ENCODE assay signal across 22 cellular contexts in the genomic region with DNA sequence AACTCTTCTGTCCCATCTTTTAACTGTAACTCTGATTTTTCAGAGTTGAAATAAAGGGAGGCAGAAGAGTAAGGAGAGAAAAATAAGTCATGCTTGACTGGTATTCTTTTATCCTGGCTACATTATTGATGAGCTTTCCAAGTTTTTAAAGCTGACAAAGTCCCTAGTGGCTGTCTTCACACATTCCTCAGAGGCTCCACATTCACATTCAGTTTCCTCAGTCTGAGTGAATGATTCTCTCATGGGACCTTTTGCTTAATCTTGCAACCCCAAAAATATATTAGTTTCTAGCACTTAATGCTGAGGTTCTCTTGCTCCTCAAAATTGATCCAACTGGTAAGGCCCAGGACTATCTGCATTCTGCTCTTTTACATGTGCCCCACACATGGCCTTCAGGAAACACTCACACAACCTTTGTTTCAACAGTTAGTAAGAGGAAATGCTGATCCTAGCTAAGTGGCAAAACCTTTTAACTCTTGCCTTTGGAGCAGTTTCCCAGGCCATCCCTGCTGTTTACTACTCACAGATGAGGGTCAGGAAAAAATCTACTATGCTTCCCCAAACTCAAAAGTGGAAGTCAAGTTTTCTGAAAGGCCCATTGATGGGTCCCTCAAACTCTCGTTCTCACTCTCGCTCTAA.
"Had no signal": no experiment of that assay in that cellular context is flagged by ENCODE, and none has a peak within 500 bp of the region (broad histone marks: within the 10 kb centered on the region; RNA-seq: fewer than 3 reads in every experiment).

No MANE protein-coding gene starts in this region.

- H3K4me3 ChIP-seq: cardiac muscle cell, esophagus squamous epithelium, pancreas, tibial nerve, uterus had no signal

- H3K9me3 ChIP-seq: esophagus squamous epithelium, pancreas, tibial nerve, uterus had no signal

- H3K4me3 Mint-ChIP-seq: activated CD4-positive, alpha-beta T cell treated with anti-CD3 and anti-CD28 coated beads, Interleukin-2, amount 10 ng/mL, durations not matched to agents 24 days and 14 days; activated CD8-positive, alpha-beta T cell treated with anti-CD3 and anti-CD28 coated beads for 36 hours; activated naive CD8-positive, alpha-beta T cell treated with anti-CD3 and anti-CD28 coated beads, Interleukin-2, amount 10 ng/mL, durations not matched to agents 7 days and 5 days; activated T-cell treated with anti-CD3 and anti-CD28 coated beads, Interleukin-2, amount 50 U/mL, for 24 hours; naive thymus-derived CD4-positive, alpha-beta T cell; stimulated activated naive CD8-positive, alpha-beta T cell treated with anti-CD3 and anti-CD28 coated beads, Interleukin-15, Interleukin-2, amounts not matched to agents 100 ng/mL and 50 ng/mL, for 24 hours had no signal

- H3K27me3 Mint-ChIP-seq: activated CD4-positive, alpha-beta T cell treated with anti-CD3 and anti-CD28 coated beads, Interleukin-2, amount 10 ng/mL, durations not matched to agents 24 days and 14 days; activated CD8-positive, alpha-beta T cell treated with anti-CD3 and anti-CD28 coated beads for 36 hours; activated naive CD8-positive, alpha-beta T cell treated with anti-CD3 and anti-CD28 coated beads, Interleukin-2, amount 10 ng/mL, durations not matched to agents 7 days and 5 days; activated T-cell treated with anti-CD3 and anti-CD28 coated beads, Interleukin-2, amount 50 U/mL, for 24 hours; naive thymus-derived CD4-positive, alpha-beta T cell; stimulated activated naive CD8-positive, alpha-beta T cell treated with anti-CD3 and anti-CD28 coated beads, Interleukin-15, Interleukin-2, amounts not matched to agents 100 ng/mL and 50 ng/mL, for 24 hours had no signal

- H3K36me3 ChIP-seq: cardiac muscle cell, esophagus squamous epithelium, pancreas, tibial nerve, uterus had no signal

- H3K4me1 ChIP-seq: pancreas, tibial nerve, uterus had no signal

- H3K36me3 Mint-ChIP-seq: activated naive CD8-positive, alpha-beta T cell treated with anti-CD3 and anti-CD28 coated beads, Interleukin-2, amount 10 ng/mL, durations not matched to agents 7 days and 5 days; naive thymus-derived CD4-positive, alpha-beta T cell had no signal

- H3K27ac Mint-ChIP-seq: activated CD4-positive, alpha-beta T cell treated with anti-CD3 and anti-CD28 coated beads, Interleukin-2, amount 10 ng/mL, durations not matched to agents 24 days and 14 days; activated CD8-positive, alpha-beta T cell treated with anti-CD3 and anti-CD28 coated beads for 36 hours; activated naive CD8-positive, alpha-beta T cell treated with anti-CD3 and anti-CD28 coated beads, Interleukin-2, amount 10 ng/mL, durations not matched to agents 7 days and 5 days; activated T-cell treated with anti-CD3 and anti-CD28 coated beads, Interleukin-2, amount 50 U/mL, for 24 hours; activated T-helper 2 cell treated with anti-CD3 and anti-CD28 coated beads, Interferon-gamma antibody, Interleukin-2, Interleukin-4, amounts not matched to agents 10 μg/mL and 5 μg/mL and 100 μg/mL, durations not matched to agents 14 hours and 24 hours and 36 hours; naive thymus-derived CD4-positive, alpha-beta T cell; stimulated activated naive CD8-positive, alpha-beta T cell treated with anti-CD3 and anti-CD28 coated beads, Interleukin-15, Interleukin-2, amounts not matched to agents 100 ng/mL and 50 ng/mL, for 24 hours had no signal

- H3K27ac ChIP-seq: cardiac muscle cell, esophagus squamous epithelium, foreskin keratinocyte, pancreas, tibial nerve, uterus had no signal

- DNase-seq: activated CD4-positive, alpha-beta T cell treated with anti-CD3 and anti-CD28 coated beads, Interleukin-2, amount 10 ng/mL, durations not matched to agents 24 days and 14 days; activated CD8-positive, alpha-beta T cell treated with anti-CD3 and anti-CD28 coated beads for 36 hours; activated naive CD4-positive, alpha-beta T cell treated with Interleukin-2 at 50 U/mL for 16 hours; activated naive CD8-positive, alpha-beta T cell treated with anti-CD3 and anti-CD28 coated beads, Interleukin-2, amount 10 ng/mL, durations not matched to agents 7 days and 5 days; activated T-cell treated with anti-CD3 and anti-CD28 coated beads, Interleukin-2, amount 50 U/mL, for 24 hours; amygdala; dermis blood vessel endothelial cell; effector memory CD4-positive, alpha-beta T cell; esophagus squamous epithelium; foreskin keratinocyte; hypothalamus; left ventricle myocardium superior; naive thymus-derived CD4-positive, alpha-beta T cell; pancreas; stimulated activated CD4-positive, alpha-beta T cell treated with anti-CD3 and anti-CD28 coated beads, Interleukin-2, amount 100 ng/mL, for 24 hours; T-helper 1 cell; T-helper 9 cell; uterus had no signal

- H3K27me3 ChIP-seq: cardiac muscle cell, foreskin keratinocyte, pancreas, tibial nerve, uterus had no signal

- H3K4me1 Mint-ChIP-seq: activated CD4-positive, alpha-beta T cell treated with anti-CD3 and anti-CD28 coated beads, Interleukin-2, amount 10 ng/mL, durations not matched to agents 24 days and 14 days; activated naive CD8-positive, alpha-beta T cell treated with anti-CD3 and anti-CD28 coated beads, Interleukin-2, amount 10 ng/mL, durations not matched to agents 7 days and 5 days; naive thymus-derived CD4-positive, alpha-beta T cell had no signal

- ATAC-seq: activated CD8-positive, alpha-beta T cell treated with anti-CD3 and anti-CD28 coated beads for 36 hours; foreskin keratinocyte; left ventricle myocardium superior; naive thymus-derived CD4-positive, alpha-beta T cell; pancreas had no signal

- H3K9me3 Mint-ChIP-seq: activated CD4-positive, alpha-beta T cell treated with anti-CD3 and anti-CD28 coated beads, Interleukin-2, amount 10 ng/mL, durations not matched to agents 24 days and 14 days; activated CD8-positive, alpha-beta T cell treated with anti-CD3 and anti-CD28 coated beads for 36 hours; activated naive CD8-positive, alpha-beta T cell treated with anti-CD3 and anti-CD28 coated beads, Interleukin-2, amount 10 ng/mL, durations not matched to agents 7 days and 5 days; activated T-helper 2 cell treated with anti-CD3 and anti-CD28 coated beads, Interferon-gamma antibody, Interleukin-2, Interleukin-4, amounts not matched to agents 10 μg/mL and 5 μg/mL and 100 μg/mL, durations not matched to agents 14 hours and 24 hours and 36 hours; stimulated activated naive CD8-positive, alpha-beta T cell treated with anti-CD3 and anti-CD28 coated beads, Interleukin-15, Interleukin-2, amounts not matched to agents 100 ng/mL and 50 ng/mL, for 24 hours had no signal
